Comparison of ENCODE assay signal across 7 cellular contexts in genomic region chr7:140566186-140566585, GRCh38.
DNase-seq lines count a peak whose midpoint lies in the region; ATAC-seq and TF ChIP-seq lines count a peak whose summit lies in the region.
"Not testable (repeated sequence)": the region's sequence is repeated elsewhere in the genome, so short reads cannot be mapped to it uniquely, and the experiment has no call there.

No MANE protein-coding gene starts in this region.

- H3K27me3 ChIP-seq in foreskin keratinocyte, result not testable (repeated sequence)

- H3K36me3 ChIP-seq in mesodermal cell (ENCODE audit: control insufficient read depth, insufficient read depth, low read length), result peaks cover 42% of the 10 kb centered on the region

- TF ChIP-seq CTCF in endothelial cell (IDR thresholded peaks at IDR 0.05; ENCODE audit: unreplicated experiment); foreskin keratinocyte (conservative IDR thresholded peaks at IDR 0.05): not testable (repeated sequence)

- DNase-seq in ELF-1 (ENCODE audit: low read depth, low spot score) (peak; percentile 36), HS-27A (ENCODE audit: low read depth) (peak; percentile 39), RKO (ENCODE audit: low spot score) (peak; percentile 39), amniotic epithelial cell (ENCODE audit: low read depth) (peak; percentile 31), foreskin keratinocyte (peak in 1 of 2 donors; percentile 40)
- DNase-seq in endothelial cell (ENCODE audit: low spot score), result not testable (repeated sequence)

- not testable (repeated sequence) for H3K9me3 ChIP-seq in mesodermal cell (ENCODE audit: control insufficient read depth, low read length)

- H3K4me1 Mint-ChIP-seq in endothelial cell (ENCODE audit: unreplicated experiment), result not testable (repeated sequence)

- 78 to 100% methylated on average over 1 to 5 of the region's 6 CpGs for WGBS in mesodermal cell (ENCODE audit: insufficient coverage in 2 of 2), 2 experiments

- H3K4me3 Mint-ChIP-seq in endothelial cell (ENCODE audit: unreplicated experiment), result peak overlapping the region; percentile 24

- not testable (repeated sequence) for H3K9me3 Mint-ChIP-seq in endothelial cell (ENCODE audit: unreplicated experiment)

- peak; percentile 36 for ATAC-seq in foreskin keratinocyte

- not testable (repeated sequence) for H3K27ac ChIP-seq in foreskin keratinocyte
- H3K27ac ChIP-seq in mesodermal cell (ENCODE audit: low read depth, low read length, severe bottlenecking), result peak overlapping the region; percentile 66

- peaks cover 39% of the 10 kb centered on the region for H3K36me3 Mint-ChIP-seq in endothelial cell (ENCODE audit: low read depth, unreplicated experiment)

- H3K4me1 ChIP-seq in foreskin keratinocyte, result peaks cover 10% of the 10 kb centered on the region
- H3K4me1 ChIP-seq in mesodermal cell (ENCODE audit: control insufficient read depth, insufficient read depth, low read length, poor library complexity, severe bottlenecking), result not testable (repeated sequence)

- H3K27ac Mint-ChIP-seq in endothelial cell (ENCODE audit: unreplicated experiment), result not testable (repeated sequence)

- H3K4me3 ChIP-seq in mesodermal cell (ENCODE audit: extremely low read depth, insufficient read depth, low read length, poor library complexity, severe bottlenecking), result not testable (repeated sequence)

- H3K27me3 Mint-ChIP-seq in endothelial cell (ENCODE audit: unreplicated experiment), result not testable (repeated sequence)
